Comparison of ENCODE assay signal across 11 cellular contexts in the genomic region with DNA sequence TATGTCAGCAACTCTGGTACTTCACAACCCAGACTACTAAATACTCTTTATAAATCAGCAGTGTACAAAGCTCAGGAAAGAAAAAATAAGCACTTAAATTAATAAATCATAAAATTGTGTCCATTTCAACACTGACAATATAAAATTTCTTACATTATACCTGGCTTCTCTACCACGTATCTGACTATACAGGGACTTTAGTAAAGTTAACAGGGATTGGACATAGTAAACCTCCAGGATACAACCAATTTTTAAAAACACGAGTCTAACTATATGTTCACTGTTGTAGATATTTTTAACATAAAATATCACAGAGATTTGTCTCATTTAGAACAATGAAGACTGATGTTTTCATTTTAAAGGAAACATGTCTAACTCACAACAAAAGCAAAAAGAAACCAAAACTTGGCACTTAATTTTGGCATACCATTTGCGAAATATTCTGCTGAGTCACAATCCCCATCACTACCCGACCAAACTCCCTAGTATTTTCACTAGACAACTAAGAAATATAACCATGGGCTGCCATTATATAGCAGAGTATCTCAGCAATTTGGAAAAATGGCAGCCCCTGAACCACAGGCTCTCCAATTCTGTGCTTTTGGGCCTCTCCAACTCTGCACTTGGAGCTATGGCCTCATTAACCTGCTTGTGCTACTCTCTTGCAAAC. TPM values are rescaled to one million over a fixed set of nuclear protein-coding genes. Genes with fewer than 3 reads are reported as not detected.
DNase-seq lines count a peak whose midpoint lies in the region; ATAC-seq and TF ChIP-seq lines count a peak whose summit lies in the region.
"Had no signal": no experiment of that assay in that cellular context is flagged by ENCODE, and none has a peak within 500 bp of the region (broad histone marks: within the 10 kb centered on the region; RNA-seq: fewer than 3 reads in every experiment).

No MANE protein-coding gene starts in this region.

- CTCF ChIA-PET in activated B cell treated with CpG ODN at 0.5 μM for 24 hours (lab: Charles Lee) = no interaction called here

- intact Hi-C loops in activated B cell treated with CpG ODN at 0.5 μM for 24 hours (cut with micrococcal nuclease) = loop anchor here (5.0 kb wide), 1 partner anchor 85 kb away; the partner anchor contains the start of genes GFM2 and NSA2

- no peak for ATAC-seq in activated B cell treated with CpG ODN at 0.5 μM for 24 hours (ENCODE audit: low read depth)

- no peak overlapping the region for H3K27ac Mint-ChIP-seq in activated B cell treated with CpG ODN at 0.5 μM for 24 hours

- H3K4me1 Mint-ChIP-seq in activated B cell treated with CpG ODN at 0.5 μM for 24 hours = peaks cover 32% of the 10 kb centered on the region

- H3K36me3 Mint-ChIP-seq in activated B cell treated with CpG ODN at 0.5 μM for 24 hours (ENCODE audit: low read depth) = peaks cover 2% of the 10 kb centered on the region

- POLR2A ChIA-PET in activated B cell treated with CpG ODN at 0.5 μM for 24 hours (lab: Charles Lee) = interaction anchor here (1.7 kb wide), 1 partner anchor 15 kb away, joined by 4 read pairs; the partner anchor contains the start of gene FAM169A

- peak; percentile 4 for DNase-seq in stimulated activated CD4-positive, alpha-beta T cell treated with anti-CD3 and anti-CD28 coated beads, Interleukin-15, amount 100 ng/mL, for 24 hours
- no peak for DNase-seq in stimulated activated CD4-positive, alpha-beta T cell treated with anti-CD3 and anti-CD28 coated beads, Interleukin-4, amount 100 ng/mL, for 24 hours
- DNase-seq in activated B cell treated with CpG ODN at 0.5 μM for 24 hours (no peak), fibroblast of villous mesenchyme (ENCODE audit: low read depth) (peak; percentile 42), NCI-H2029 treated with DMSO at 0.1 percent for 48 hours (lab: John Stamatoyannopoulos, UW) (no peak), GDM1 (lab: John Stamatoyannopoulos, UW) (no peak), HUDEP-2 (lab: John Stamatoyannopoulos, UW; ENCODE audit: unreplicated experiment in 76 of 76) (no peak)
- DNase-seq in central memory CD4-positive, alpha-beta T cell = no peak
- DNase-seq: DMS 273 treated with DMSO at 0.1 percent for 48 hours, small intestine had no signal

- H3K9me3 Mint-ChIP-seq in activated B cell treated with CpG ODN at 0.5 μM for 24 hours = peaks cover 3% of the 10 kb centered on the region

- peak overlapping the region; percentile 68 for H3K4me3 Mint-ChIP-seq in activated B cell treated with CpG ODN at 0.5 μM for 24 hours

- TF ChIP-seq CTCF in activated B cell treated with CpG ODN at 0.5 μM for 24 hours (IDR thresholded peaks at IDR 0.05) (no peak), fibroblast of villous mesenchyme (IDR thresholded peaks at IDR 0.05; ENCODE audit: insufficient read depth, low read depth, low read length) (no peak)

- H3K27me3 Mint-ChIP-seq in activated B cell treated with CpG ODN at 0.5 μM for 24 hours = no peaks in the 10 kb centered on the region

- H3K4me3 ChIP-seq in fibroblast of villous mesenchyme (ENCODE audit: low read depth, low read length) = no peak overlapping the region
- H3K4me3 ChIP-seq: esophagus muscularis mucosa had no signal

RNA-seq across cellular contexts. Expression of gene FAM169A, which starts 14.4 kb away (rescaled TPM):
- total RNA-seq in activated B cell treated with CpG ODN at 0.5 μM for 24 hours (8.2 TPM in 2 replicates), fibroblast of villous mesenchyme (1.3 and 3.9 TPM in 2 replicates)

Comparison
In these comparisons a context has a peak if more than half of its experiments do, and no peak if none do; other contexts are left out.
1. DNase-seq: peak in stimulated activated CD4-positive, alpha-beta T cell treated with anti-CD3 and anti-CD28 coated beads, Interleukin-15, amount 100 ng/mL, for 24 hours (single experiment) and fibroblast of villous mesenchyme (single experiment); none in stimulated activated CD4-positive, alpha-beta T cell treated with anti-CD3 and anti-CD28 coated beads, Interleukin-4, amount 100 ng/mL, for 24 hours (single experiment), activated B cell treated with CpG ODN at 0.5 μM for 24 hours (single experiment), NCI-H2029 treated with DMSO at 0.1 percent for 48 hours (single experiment), GDM1 (single experiment), HUDEP-2 (0 of 76) and central memory CD4-positive, alpha-beta T cell (single experiment).